34 cellular contexts compared by ENCODE assay signal in genomic region chr14:89141862-89142261, GRCh38.
"Had no signal": no experiment of that assay in that cellular context is flagged by ENCODE, and none has a peak within 500 bp of the region (broad histone marks: within the 10 kb centered on the region; RNA-seq: fewer than 3 reads in every experiment).

No MANE protein-coding gene starts in this region.

- H3K36me3 ChIP-seq: adrenal gland, esophagus muscularis mucosa, gastroesophageal sphincter, WERI-Rb-1 had no signal

- ATAC-seq: activated CD4-positive, CD25-positive, alpha-beta regulatory T cell treated with anti-CD3 and anti-CD28 coated beads, Interleukin-2, amount 50 U/mL, for 24 hours; activated CD8-positive, alpha-beta T cell treated with anti-CD3 and anti-CD28 coated beads for 36 hours; activated naive CD8-positive, alpha-beta T cell treated with anti-CD3 and anti-CD28 coated beads, Interleukin-2, amount 50 U/mL, for 24 hours; body of pancreas; gastroesophageal sphincter; T-helper 17 cell had no signal

- H3K36me3 Mint-ChIP-seq: activated naive CD4-positive, alpha-beta T cell treated with anti-CD3 and anti-CD28 coated beads, Interleukin-2, amount 50 U/mL, for 24 hours; activated naive CD8-positive, alpha-beta T cell treated with anti-CD3 and anti-CD28 coated beads for 36 hours had no signal

- H3K4me1 Mint-ChIP-seq: activated B cell treated with CpG ODN at 0.5 μM for 24 hours; activated naive CD8-positive, alpha-beta T cell treated with anti-CD3 and anti-CD28 coated beads for 36 hours; activated naive CD8-positive, alpha-beta T cell treated with anti-CD3 and anti-CD28 coated beads, Interleukin-2, amount 50 U/mL, for 24 hours; central memory CD8-positive, alpha-beta T cell; T-helper 17 cell had no signal

- H3K4me1 ChIP-seq: adrenal gland, body of pancreas, esophagus muscularis mucosa, gastroesophageal sphincter had no signal

- H3K27me3 Mint-ChIP-seq: activated CD8-positive, alpha-beta T cell treated with anti-CD3 and anti-CD28 coated beads for 36 hours; activated naive CD4-positive, alpha-beta T cell treated with anti-CD3 and anti-CD28 coated beads, Interleukin-2, amount 50 U/mL, for 24 hours; activated naive CD8-positive, alpha-beta T cell treated with anti-CD3 and anti-CD28 coated beads, Interleukin-2, amount 50 U/mL, for 24 hours had no signal

- H3K27ac ChIP-seq: adrenal gland, body of pancreas, coronary artery, dorsolateral prefrontal cortex, esophagus muscularis mucosa, gastroesophageal sphincter, WERI-Rb-1 had no signal

- H3K9me3 Mint-ChIP-seq: activated naive CD4-positive, alpha-beta T cell treated with anti-CD3 and anti-CD28 coated beads, Interleukin-2, amount 50 U/mL, for 24 hours; activated T-helper 2 cell treated with anti-CD3 and anti-CD28 coated beads, Interferon-gamma antibody, Interleukin-2, Interleukin-4, amounts not matched to agents 10 μg/mL and 5 μg/mL and 100 μg/mL, durations not matched to agents 14 hours and 24 hours and 36 hours; central memory CD8-positive, alpha-beta T cell had no signal

- H3K27me3 ChIP-seq: adrenal gland, body of pancreas, esophagus muscularis mucosa, gastroesophageal sphincter had no signal

- H3K4me3 Mint-ChIP-seq: activated B cell treated with CpG ODN at 0.5 μM for 24 hours; activated CD8-positive, alpha-beta T cell treated with anti-CD3 and anti-CD28 coated beads for 36 hours; activated naive CD4-positive, alpha-beta T cell treated with anti-CD3 and anti-CD28 coated beads for 36 hours; activated naive CD4-positive, alpha-beta T cell treated with anti-CD3 and anti-CD28 coated beads, Interleukin-2, amount 50 U/mL, for 24 hours; activated naive CD8-positive, alpha-beta T cell treated with anti-CD3 and anti-CD28 coated beads for 36 hours; activated naive CD8-positive, alpha-beta T cell treated with anti-CD3 and anti-CD28 coated beads, Interleukin-2, amount 50 U/mL, for 24 hours; activated T-helper 1 cell treated with anti-CD3 and anti-CD28 coated beads, Interleukin-12 subunit alpha, Interleukin-12 subunit beta, Interleukin-2, Interleukin-4 antibody, amounts not matched to agents 30 ng/mL and 10 ng/mL and 1 ng/mL, durations not matched to agents 14 hours and 24 hours and 36 hours; central memory CD8-positive, alpha-beta T cell; dendritic cell treated with granulocyte-macrophage colony-stimulating factor and Interleukin-4, amounts not matched to agents 40 ng/mL and 50 ng/mL, for 4 days; endodermal cell; T-helper 17 cell; T-helper 2 cell treated with Interferon-gamma antibody and Interleukin-4, amounts not matched to agents 5 μg/mL and 100 μg/mL, for 36 hours had no signal

- H3K9me3 ChIP-seq: adrenal gland, body of pancreas, esophagus muscularis mucosa had no signal

- H3K27ac Mint-ChIP-seq: activated B cell treated with CpG ODN at 0.5 μM for 24 hours; activated CD8-positive, alpha-beta T cell treated with anti-CD3 and anti-CD28 coated beads for 36 hours; activated naive CD4-positive, alpha-beta T cell treated with anti-CD3 and anti-CD28 coated beads for 36 hours; activated naive CD4-positive, alpha-beta T cell treated with anti-CD3 and anti-CD28 coated beads, Interleukin-2, amount 50 U/mL, for 24 hours; activated naive CD8-positive, alpha-beta T cell treated with anti-CD3 and anti-CD28 coated beads for 36 hours; activated naive CD8-positive, alpha-beta T cell treated with anti-CD3 and anti-CD28 coated beads, Interleukin-2, amount 50 U/mL, for 24 hours; activated T-helper 1 cell treated with anti-CD3 and anti-CD28 coated beads, Interleukin-12 subunit alpha, Interleukin-12 subunit beta, Interleukin-2, Interleukin-4 antibody, amounts not matched to agents 30 ng/mL and 10 ng/mL and 1 ng/mL, durations not matched to agents 14 hours and 24 hours and 36 hours; activated T-helper 2 cell treated with anti-CD3 and anti-CD28 coated beads, Interferon-gamma antibody, Interleukin-2, Interleukin-4, amounts not matched to agents 10 μg/mL and 5 μg/mL and 100 μg/mL, durations not matched to agents 14 hours and 24 hours and 36 hours; dendritic cell treated with granulocyte-macrophage colony-stimulating factor and Interleukin-4, amounts not matched to agents 40 ng/mL and 50 ng/mL, for 4 days; endodermal cell; T-helper 17 cell; T-helper 2 cell treated with Interferon-gamma antibody and Interleukin-4, amounts not matched to agents 5 μg/mL and 100 μg/mL, for 36 hours had no signal

- DNase-seq: activated B cell treated with CpG ODN at 0.5 μM for 24 hours; activated CD4-positive, alpha-beta T cell treated with anti-CD3 and anti-CD28 coated beads for 48 hours; activated CD4-positive, alpha-beta T cell treated with anti-CD3 and anti-CD28 coated beads, Interleukin-2, amount 50 U/mL, for 1 hour; activated CD4-positive, alpha-beta T cell treated with anti-CD3 and anti-CD28 coated beads, Interleukin-2, amount 50 U/mL, for 48 hours; activated CD8-positive, alpha-beta memory T cell treated with anti-CD3 and anti-CD28 coated beads for 24 hours; activated CD8-positive, alpha-beta T cell treated with anti-CD3 and anti-CD28 coated beads for 36 hours; activated effector memory CD4-positive, alpha-beta T cell treated with anti-CD3 and anti-CD28 coated beads, Interleukin-2, amount 50 U/mL, for 16 hours; activated naive CD4-positive, alpha-beta T cell treated with anti-CD3 and anti-CD28 coated beads for 36 hours; activated naive CD8-positive, alpha-beta T cell treated with anti-CD3 and anti-CD28 coated beads for 36 hours; activated naive CD8-positive, alpha-beta T cell treated with anti-CD3 and anti-CD28 coated beads, Interleukin-2, amount 50 U/mL, for 24 hours; activated T-cell treated with anti-CD3 and anti-CD28 coated beads, Interleukin-2, amount 50 U/mL, for 48 hours; amygdala; aorta; body of pancreas; dorsolateral prefrontal cortex; effector memory CD4-positive, alpha-beta T cell; endodermal cell; erythroblast; foreskin melanocyte; T-helper 1 cell; T-helper 17 cell; T1000; WERI-Rb-1 had no signal

- H3K4me3 ChIP-seq: adrenal gland, body of pancreas, coronary artery, dorsolateral prefrontal cortex, esophagus muscularis mucosa, gastroesophageal sphincter had no signal
